1 cellular context compared by ENCODE assay signal in the genomic region with DNA sequence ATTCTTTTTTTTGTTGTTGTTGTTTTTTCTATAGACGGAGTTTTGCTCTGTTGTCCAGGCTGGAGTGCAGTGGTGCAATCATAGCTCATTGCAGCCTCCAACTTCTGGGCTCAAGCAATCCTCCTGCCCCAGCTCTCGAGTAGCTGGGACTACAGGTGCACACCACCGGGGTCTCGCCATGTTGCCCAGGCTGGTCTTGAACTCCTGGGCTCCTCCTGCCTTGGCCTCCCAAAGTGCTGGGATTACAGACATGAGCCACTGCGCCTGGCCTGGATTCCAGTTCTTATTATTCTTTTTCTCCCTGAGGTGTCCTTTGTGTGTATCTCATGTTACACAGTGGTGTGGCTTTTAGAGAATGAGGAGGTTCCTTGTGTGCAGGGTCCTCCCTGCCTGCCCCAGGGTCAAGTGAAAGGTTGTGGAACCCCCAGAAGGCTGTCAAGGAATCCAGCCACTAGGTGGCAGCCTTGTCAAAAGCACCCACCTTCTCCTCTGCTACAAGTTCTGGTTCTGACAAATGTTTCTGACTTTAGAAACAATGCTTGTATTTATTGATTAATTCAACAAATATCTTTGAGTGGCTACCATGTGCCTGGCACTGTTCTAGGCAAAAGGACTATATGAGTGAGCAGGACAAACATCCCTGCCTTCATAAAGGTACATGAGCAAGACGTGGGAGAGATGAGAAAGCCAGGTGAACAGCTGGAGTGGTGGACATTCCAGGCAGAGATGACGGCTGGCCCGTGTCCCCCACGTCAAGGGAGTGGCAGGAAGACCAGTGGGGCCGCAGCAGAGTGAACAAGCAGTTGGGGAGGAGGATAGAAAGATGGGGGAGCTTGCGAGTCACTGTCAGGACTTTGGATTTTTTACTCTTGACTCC.
TF ChIP-seq lines count a peak whose summit lies in the region.

No MANE protein-coding gene starts in this region.

TF ChIP-seq in HepG2, 621 proteins besides CTCF, POLR2A, EP300 and RAD21 (continued from another document):
- TF ChIP-seq, protein P1, sequence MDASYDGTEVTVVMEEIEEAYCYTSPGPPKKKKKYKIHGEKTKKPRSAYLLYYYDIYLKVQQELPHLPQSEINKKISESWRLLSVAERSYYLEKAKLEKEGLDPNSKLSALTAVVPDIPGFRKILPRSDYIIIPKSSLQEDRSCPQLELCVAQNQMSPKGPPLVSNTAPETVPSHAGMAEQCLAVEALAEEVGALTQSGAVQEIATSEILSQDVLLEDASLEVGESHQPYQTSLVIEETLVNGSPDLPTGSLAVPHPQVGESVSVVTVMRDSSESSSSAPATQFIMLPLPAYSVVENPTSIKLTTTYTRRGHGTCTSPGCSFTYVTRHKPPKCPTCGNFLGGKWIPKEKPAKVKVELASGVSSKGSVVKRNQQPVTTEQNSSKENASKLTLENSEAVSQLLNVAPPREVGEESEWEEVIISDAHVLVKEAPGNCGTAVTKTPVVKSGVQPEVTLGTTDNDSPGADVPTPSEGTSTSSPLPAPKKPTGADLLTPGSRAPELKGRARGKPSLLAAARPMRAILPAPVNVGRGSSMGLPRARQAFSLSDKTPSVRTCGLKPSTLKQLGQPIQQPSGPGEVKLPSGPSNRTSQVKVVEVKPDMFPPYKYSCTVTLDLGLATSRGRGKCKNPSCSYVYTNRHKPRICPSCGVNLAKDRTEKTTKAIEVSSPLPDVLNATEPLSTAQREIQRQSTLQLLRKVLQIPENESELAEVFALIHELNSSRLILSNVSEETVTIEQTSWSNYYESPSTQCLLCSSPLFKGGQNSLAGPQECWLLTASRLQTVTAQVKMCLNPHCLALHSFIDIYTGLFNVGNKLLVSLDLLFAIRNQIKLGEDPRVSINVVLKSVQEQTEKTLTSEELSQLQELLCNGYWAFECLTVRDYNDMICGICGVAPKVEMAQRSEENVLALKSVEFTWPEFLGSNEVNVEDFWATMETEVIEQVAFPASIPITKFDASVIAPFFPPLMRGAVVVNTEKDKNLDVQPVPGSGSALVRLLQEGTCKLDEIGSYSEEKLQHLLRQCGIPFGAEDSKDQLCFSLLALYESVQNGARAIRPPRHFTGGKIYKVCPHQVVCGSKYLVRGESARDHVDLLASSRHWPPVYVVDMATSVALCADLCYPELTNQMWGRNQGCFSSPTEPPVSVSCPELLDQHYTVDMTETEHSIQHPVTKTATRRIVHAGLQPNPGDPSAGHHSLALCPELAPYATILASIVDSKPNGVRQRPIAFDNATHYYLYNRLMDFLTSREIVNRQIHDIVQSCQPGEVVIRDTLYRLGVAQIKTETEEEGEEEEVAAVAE (CRISPR knock-in tag; IDR thresholded peaks at IDR 0.05; ENCODE audit: borderline replicate concordance), result no peak
- TF ChIP-seq NFE2L1 (CRISPR knock-in tag; IDR thresholded peaks at IDR 0.05; ENCODE audit: borderline replicate concordance), result no peak
- TF ChIP-seq SIX4 (CRISPR knock-in tag; IDR thresholded peaks at IDR 0.05), result no peak
- TF ChIP-seq TMF1 (CRISPR knock-in tag; IDR thresholded peaks at IDR 0.05; ENCODE audit: low read depth), result no peak
- no peak for TF ChIP-seq PAX8 (CRISPR knock-in tag; IDR thresholded peaks at IDR 0.05; ENCODE audit: borderline replicate concordance)
- TF ChIP-seq ZNF354B (CRISPR knock-in tag; IDR thresholded peaks at IDR 0.05), result no peak
